1 cellular context compared by ENCODE assay signal in the genomic region with DNA sequence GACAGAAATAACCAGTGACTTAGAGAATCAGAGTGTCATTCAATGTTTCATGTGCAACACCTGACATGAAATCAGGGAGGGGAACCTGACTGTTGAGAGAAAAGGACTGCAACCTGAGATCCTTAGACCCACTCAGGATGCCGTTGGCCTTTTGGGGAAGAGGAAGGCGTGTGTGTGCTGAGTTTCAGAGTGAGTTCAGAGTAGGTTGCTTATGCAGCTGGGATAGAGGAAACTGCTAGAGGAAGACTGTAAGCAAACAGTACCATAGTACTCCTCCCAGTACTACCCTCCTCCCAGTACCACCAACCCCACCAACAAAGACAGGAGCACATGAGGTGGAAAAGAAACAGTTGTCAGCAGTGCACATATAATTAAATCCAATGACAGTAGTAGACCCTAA.
TF ChIP-seq lines count a peak whose summit lies in the region.

No MANE protein-coding gene starts in this region.

TF ChIP-seq in GM12878, 131 proteins besides CTCF, POLR2A, EP300 and RAD21 (continued from another document):
- TF ChIP-seq, protein P1, sequence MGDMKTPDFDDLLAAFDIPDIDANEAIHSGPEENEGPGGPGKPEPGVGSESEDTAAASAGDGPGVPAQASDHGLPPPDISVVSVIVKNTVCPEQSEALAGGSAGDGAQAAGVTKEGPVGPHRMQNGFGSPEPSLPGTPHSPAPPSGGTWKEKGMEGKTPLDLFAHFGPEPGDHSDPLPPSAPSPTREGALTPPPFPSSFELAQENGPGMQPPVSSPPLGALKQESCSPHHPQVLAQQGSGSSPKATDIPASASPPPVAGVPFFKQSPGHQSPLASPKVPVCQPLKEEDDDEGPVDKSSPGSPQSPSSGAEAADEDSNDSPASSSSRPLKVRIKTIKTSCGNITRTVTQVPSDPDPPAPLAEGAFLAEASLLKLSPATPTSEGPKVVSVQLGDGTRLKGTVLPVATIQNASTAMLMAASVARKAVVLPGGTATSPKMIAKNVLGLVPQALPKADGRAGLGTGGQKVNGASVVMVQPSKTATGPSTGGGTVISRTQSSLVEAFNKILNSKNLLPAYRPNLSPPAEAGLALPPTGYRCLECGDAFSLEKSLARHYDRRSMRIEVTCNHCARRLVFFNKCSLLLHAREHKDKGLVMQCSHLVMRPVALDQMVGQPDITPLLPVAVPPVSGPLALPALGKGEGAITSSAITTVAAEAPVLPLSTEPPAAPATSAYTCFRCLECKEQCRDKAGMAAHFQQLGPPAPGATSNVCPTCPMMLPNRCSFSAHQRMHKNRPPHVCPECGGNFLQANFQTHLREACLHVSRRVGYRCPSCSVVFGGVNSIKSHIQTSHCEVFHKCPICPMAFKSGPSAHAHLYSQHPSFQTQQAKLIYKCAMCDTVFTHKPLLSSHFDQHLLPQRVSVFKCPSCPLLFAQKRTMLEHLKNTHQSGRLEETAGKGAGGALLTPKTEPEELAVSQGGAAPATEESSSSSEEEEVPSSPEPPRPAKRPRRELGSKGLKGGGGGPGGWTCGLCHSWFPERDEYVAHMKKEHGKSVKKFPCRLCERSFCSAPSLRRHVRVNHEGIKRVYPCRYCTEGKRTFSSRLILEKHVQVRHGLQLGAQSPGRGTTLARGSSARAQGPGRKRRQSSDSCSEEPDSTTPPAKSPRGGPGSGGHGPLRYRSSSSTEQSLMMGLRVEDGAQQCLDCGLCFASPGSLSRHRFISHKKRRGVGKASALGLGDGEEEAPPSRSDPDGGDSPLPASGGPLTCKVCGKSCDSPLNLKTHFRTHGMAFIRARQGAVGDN (IDR thresholded peaks at IDR 0.05), result no peak
- TF ChIP-seq MYC (IDR thresholded peaks at IDR 0.05; ENCODE audit: insufficient read depth, insufficient read length, insufficient replicate concordance, low read length, severe bottlenecking), result no peak
- TF ChIP-seq, protein P2, sequence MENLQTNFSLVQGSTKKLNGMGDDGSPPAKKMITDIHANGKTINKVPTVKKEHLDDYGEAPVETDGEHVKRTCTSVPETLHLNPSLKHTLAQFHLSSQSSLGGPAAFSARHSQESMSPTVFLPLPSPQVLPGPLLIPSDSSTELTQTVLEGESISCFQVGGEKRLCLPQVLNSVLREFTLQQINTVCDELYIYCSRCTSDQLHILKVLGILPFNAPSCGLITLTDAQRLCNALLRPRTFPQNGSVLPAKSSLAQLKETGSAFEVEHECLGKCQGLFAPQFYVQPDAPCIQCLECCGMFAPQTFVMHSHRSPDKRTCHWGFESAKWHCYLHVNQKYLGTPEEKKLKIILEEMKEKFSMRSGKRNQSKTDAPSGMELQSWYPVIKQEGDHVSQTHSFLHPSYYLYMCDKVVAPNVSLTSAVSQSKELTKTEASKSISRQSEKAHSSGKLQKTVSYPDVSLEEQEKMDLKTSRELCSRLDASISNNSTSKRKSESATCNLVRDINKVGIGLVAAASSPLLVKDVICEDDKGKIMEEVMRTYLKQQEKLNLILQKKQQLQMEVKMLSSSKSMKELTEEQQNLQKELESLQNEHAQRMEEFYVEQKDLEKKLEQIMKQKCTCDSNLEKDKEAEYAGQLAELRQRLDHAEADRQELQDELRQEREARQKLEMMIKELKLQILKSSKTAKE (IDR thresholded peaks at IDR 0.05; ENCODE audit: low read depth, poor library complexity, severe bottlenecking), result no peak
